In genomic region chr9:98974994-98975712, GRCh38 we compare ENCODE assay signal across 8 cellular contexts. TPM values are rescaled to one million over a fixed set of nuclear protein-coding genes. Genes with fewer than 3 reads are reported as not detected.
A peak's percentile ranks its signal among the peaks of the same experiment; 100 is the strongest.
DNase-seq lines count a peak whose midpoint lies in the region; ATAC-seq and TF ChIP-seq lines count a peak whose summit lies in the region.

No MANE protein-coding gene starts in this region.

- intact Hi-C loops in sciatic nerve (cut with DNase I), result loop anchor here (5.0 kb wide), 1 partner anchor 1022 kb away; no protein-coding TSS in a partner anchor

- TF ChIP-seq CTCF in GM12873 (IDR thresholded peaks at IDR 0.05; ENCODE audit: insufficient read depth, low read depth, low read length, missing control alignments) (peak; percentile 100), HFFc6 (IDR thresholded peaks at IDR 0.05) (peak; percentile 97)

- H3K36me3 Mint-ChIP-seq in HFFc6 (ENCODE audit: low read depth), result no peaks in the 10 kb centered on the region
- no peaks in the 10 kb centered on the region for H3K36me3 Mint-ChIP-seq in T-helper 2 cell treated with Interferon-gamma antibody and Interleukin-4, amounts not matched to agents 5 μg/mL and 100 μg/mL, for 36 hours (ENCODE audit: low read depth)

- H3K4me3 Mint-ChIP-seq in HFFc6, result no peak overlapping the region
- no peak overlapping the region for H3K4me3 Mint-ChIP-seq in T-helper 2 cell treated with Interferon-gamma antibody and Interleukin-4, amounts not matched to agents 5 μg/mL and 100 μg/mL, for 36 hours

- H3K27me3 Mint-ChIP-seq in HFFc6 (ENCODE audit: insufficient read depth), result peaks cover 25% of the 10 kb centered on the region
- peaks cover 32% of the 10 kb centered on the region for H3K27me3 Mint-ChIP-seq in T-helper 2 cell treated with Interferon-gamma antibody and Interleukin-4, amounts not matched to agents 5 μg/mL and 100 μg/mL, for 36 hours (ENCODE audit: low read depth)

- DNase-seq in HFFc6, result peak; percentile 69
- peak; percentile 55 for DNase-seq in NCI-H1092 treated with DMSO at 0.1 percent for 48 hours (lab: John Stamatoyannopoulos, UW)
- peak; percentile 67 for DNase-seq in T-helper 2 cell treated with Interferon-gamma antibody and Interleukin-4, amounts not matched to agents 5 μg/mL and 100 μg/mL, for 36 hours (ENCODE audit: low spot score)
- DNase-seq in anterior cingulate cortex (lab: John Stamatoyannopoulos, UW), result peak in 51 of 58 donors; percentile 2 to 84 (median 51)
- peak; percentile 65 for DNase-seq in iPS DF 19.7 (ENCODE audit: low read depth, low spot score)
- DNase-seq in sciatic nerve (ENCODE audit: low spot score), result peak; percentile 93

- H3K4me1 Mint-ChIP-seq in HFFc6 (ENCODE audit: low read depth), result peaks cover 15% of the 10 kb centered on the region
- peaks cover 4% of the 10 kb centered on the region for H3K4me1 Mint-ChIP-seq in T-helper 2 cell treated with Interferon-gamma antibody and Interleukin-4, amounts not matched to agents 5 μg/mL and 100 μg/mL, for 36 hours (ENCODE audit: low read depth)

- no peaks in the 10 kb centered on the region for H3K9me3 Mint-ChIP-seq in HFFc6
- no peaks in the 10 kb centered on the region for H3K9me3 Mint-ChIP-seq in T-helper 2 cell treated with Interferon-gamma antibody and Interleukin-4, amounts not matched to agents 5 μg/mL and 100 μg/mL, for 36 hours

- no peak overlapping the region for H3K27ac Mint-ChIP-seq in HFFc6
- H3K27ac Mint-ChIP-seq in T-helper 2 cell treated with Interferon-gamma antibody and Interleukin-4, amounts not matched to agents 5 μg/mL and 100 μg/mL, for 36 hours, result no peak overlapping the region

- ATAC-seq in sciatic nerve, result peak; percentile 75
- ATAC-seq in HG03196 (IDR thresholded peaks at IDR 0.05; ENCODE audit: unreplicated experiment), result no peak

RNA-seq across cellular contexts. Expression of gene COL15A1, which starts 31.4 kb away (rescaled TPM):
- total RNA-seq in HFFc6 (2021; fragmentation: NEBNext Ultra II Directional; extraction: Animal tissue kit (Norgen Biotek cat#: 25700)), result under 1 TPM; 0.20 to 0.50 (median 0.32) TPM
- total RNA-seq in sciatic nerve, result 94.6 TPM

Comparison
In these comparisons a context has a peak if more than half of its experiments do, and no peak if none do; other contexts are left out.
1. RNA of gene COL15A1, which starts 31.4 kb away (total RNA-seq): 94.6 TPM in sciatic nerve (single experiment); 0.20 to 0.50 TPM in HFFc6; every median in the first group is over 10 times any median in the second.
2. Peak in every context shown above with its lines, with median percentiles within 50 percentile points of each other: DNase-seq.